Comparison of ENCODE assay signal across 19 cellular contexts in the genomic region with DNA sequence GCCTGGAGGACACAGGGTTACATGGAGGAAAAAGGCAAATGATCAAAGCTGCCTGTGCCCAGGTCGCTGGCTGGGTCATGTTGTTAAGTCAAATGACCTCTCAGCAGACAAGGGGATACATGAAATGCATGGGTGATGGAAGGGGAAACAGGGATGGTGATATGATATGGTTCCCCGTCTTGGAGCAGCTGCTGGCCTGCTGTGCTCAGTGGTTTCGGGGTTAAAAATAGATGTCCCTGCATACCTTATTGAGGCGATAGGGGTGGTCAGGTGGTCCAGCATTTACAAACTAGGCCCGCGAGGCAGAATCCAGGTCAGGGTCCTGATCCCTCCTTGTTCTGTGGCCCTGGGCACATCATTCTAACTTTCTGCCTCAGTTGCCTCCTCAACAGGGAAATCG.
DNase-seq lines count a peak whose midpoint lies in the region; ATAC-seq and TF ChIP-seq lines count a peak whose summit lies in the region.
"Had no signal": no experiment of that assay in that cellular context is flagged by ENCODE, and none has a peak within 500 bp of the region (broad histone marks: within the 10 kb centered on the region; RNA-seq: fewer than 3 reads in every experiment).

No MANE protein-coding gene starts in this region.

- H3K27ac ChIP-seq in right atrium auricular region (no peak overlapping the region), mesenchymal stem cell (ENCODE audit: low read length, poor library complexity, severe bottlenecking) (no peak overlapping the region)

- no peak overlapping the region for H4K91ac ChIP-seq in mesenchymal stem cell (ENCODE audit: low read length)

- no peak overlapping the region for H3K4ac ChIP-seq in mesenchymal stem cell (ENCODE audit: low read depth in 1 of 2, low read length in 2 of 2)

- no peak overlapping the region for H2BK5ac ChIP-seq in mesenchymal stem cell (ENCODE audit: low read depth, low read length, poor library complexity, severe bottlenecking)

- H3K4me3 ChIP-seq in right atrium auricular region: no peak overlapping the region
- no peak overlapping the region for H3K4me3 ChIP-seq in mesenchymal stem cell (ENCODE audit: insufficient read depth in 1 of 2, low read depth in 1 of 2, low read length in 2 of 2)
- H3K4me3 ChIP-seq: K562 had no signal

- DNase-seq in cardiac septum (ENCODE audit: low spot score) (peak; percentile 19), right atrium auricular region (ENCODE audit: low spot score) (no peak), WTC11 (ENCODE audit: low spot score) (no peak), mesenchymal stem cell (no peak), H4 (ENCODE audit: low spot score) (no peak), GF-D8 (lab: John Stamatoyannopoulos, UW) (no peak)
- DNase-seq: Caco-2; CD4-positive, alpha-beta T cell; DMS153; HCEC 1CT; NCI-H187; NCI-H2227 treated with DMSO at 0.1 percent for 48 hours; NCI-H510A treated with DMSO at 0.1 percent for 48 hours; NCI-H774; SIG-M5 had no signal

- H3K23ac ChIP-seq in mesenchymal stem cell (ENCODE audit: low read length in 2 of 2): no peak overlapping the region

- WGBS in mesenchymal stem cell: 97% methylated on average over 6 of the region's 7 CpGs

- CTCF ChIA-PET in WTC11 (lab: Charles Lee): no interaction called here

- intact Hi-C loops in cardiac septum (cut with DNase I): no loop called here

- no peak overlapping the region for H3K4me2 ChIP-seq in mesenchymal stem cell (ENCODE audit: low read length, poor library complexity, severe bottlenecking)

- no peak overlapping the region for H3K9ac ChIP-seq in mesenchymal stem cell (ENCODE audit: low read length)

- H3K36me3 Mint-ChIP-seq in WTC11: no peaks in the 10 kb centered on the region

- H3K27ac Mint-ChIP-seq in WTC11: peak overlapping the region; percentile 22; the same call in 1 of the 2 replicates
- H3K27ac Mint-ChIP-seq: B cell; CD4-positive, alpha-beta T cell had no signal

- no peaks in the 10 kb centered on the region for H3K9me3 ChIP-seq in right atrium auricular region
- no peaks in the 10 kb centered on the region for H3K9me3 ChIP-seq in mesenchymal stem cell (ENCODE audit: control insufficient read depth, low read length)
- H3K9me3 ChIP-seq: Caco-2 had no signal

- H2BK120ac ChIP-seq in mesenchymal stem cell (ENCODE audit: low read depth, low read length): no peak overlapping the region

- H3K4me1 ChIP-seq in right atrium auricular region: no peaks in the 10 kb centered on the region
- H3K4me1 ChIP-seq in mesenchymal stem cell (ENCODE audit: control insufficient read depth, insufficient read depth, low read depth, low read length): peaks cover 20% of the 10 kb centered on the region

- H3K4me1 Mint-ChIP-seq in WTC11: peaks cover 8% of the 10 kb centered on the region

- H3K4me3 Mint-ChIP-seq in WTC11: no peak overlapping the region
- H3K4me3 Mint-ChIP-seq: B cell; CD4-positive, alpha-beta T cell had no signal

- ATAC-seq in WTC11 (no peak), HG02981 (IDR thresholded peaks at IDR 0.05; ENCODE audit: unreplicated experiment) (no peak)
- ATAC-seq in activated CD4-positive, CD25-positive, alpha-beta regulatory T cell treated with anti-CD3 and anti-CD28 coated beads, Interleukin-2, amount 50 U/mL, for 24 hours: no peak

- H3K14ac ChIP-seq in mesenchymal stem cell (ENCODE audit: low read length in 2 of 2): no peak overlapping the region

- peak overlapping the region; percentile 54 for H2BK15ac ChIP-seq in mesenchymal stem cell (ENCODE audit: low read depth, poor library complexity, severe bottlenecking)

- no peak overlapping the region for H2AFZ ChIP-seq in mesenchymal stem cell (ENCODE audit: low read depth, low read length)

- no peaks in the 10 kb centered on the region for H3K79me1 ChIP-seq in mesenchymal stem cell (replicated peaks; ENCODE audit: low read length, poor library complexity, severe bottlenecking)

- H3K27me3 Mint-ChIP-seq in WTC11 (ENCODE audit: low read depth): no peaks in the 10 kb centered on the region

- no peak for TF ChIP-seq CTCF in right atrium auricular region (IDR thresholded peaks at IDR 0.05)
- no peak for TF ChIP-seq CTCF in WTC11 (IDR thresholded peaks at IDR 0.05)

- POLR2A ChIA-PET in WTC11 (lab: Charles Lee): no interaction called here

- no peak overlapping the region for H2BK12ac ChIP-seq in mesenchymal stem cell (ENCODE audit: low read length in 2 of 2)

- no peaks in the 10 kb centered on the region for H3K27me3 ChIP-seq in right atrium auricular region
- no peaks in the 10 kb centered on the region for H3K27me3 ChIP-seq in mesenchymal stem cell (ENCODE audit: control insufficient read depth in 1 of 2, insufficient read depth in 1 of 2, low read length in 2 of 2)

- peak overlapping the region; percentile 68 for H2AK5ac ChIP-seq in mesenchymal stem cell (ENCODE audit: low read length, severe bottlenecking)

- no peaks in the 10 kb centered on the region for H3K9me3 Mint-ChIP-seq in WTC11
- H3K9me3 Mint-ChIP-seq: CD4-positive, alpha-beta T cell had no signal

- peaks cover 11% of the 10 kb centered on the region for H3K36me3 ChIP-seq in right atrium auricular region
- H3K36me3 ChIP-seq in mesenchymal stem cell (ENCODE audit: control insufficient read depth in 1 of 2, insufficient read depth in 2 of 2, low read depth in 1 of 2, low read length in 2 of 2): peaks cover 5 to 12% of the 10 kb centered on the region in 2 experiments

- H4K8ac ChIP-seq in mesenchymal stem cell (ENCODE audit: low read length): no peak overlapping the region

- H3K18ac ChIP-seq in mesenchymal stem cell (ENCODE audit: low read depth in 1 of 2, low read length in 2 of 2): no peak overlapping the region

TF ChIP-seq in WTC11, 78 proteins besides CTCF, POLR2A, EP300 and RAD21:
- TF ChIP-seq, protein P1, sequence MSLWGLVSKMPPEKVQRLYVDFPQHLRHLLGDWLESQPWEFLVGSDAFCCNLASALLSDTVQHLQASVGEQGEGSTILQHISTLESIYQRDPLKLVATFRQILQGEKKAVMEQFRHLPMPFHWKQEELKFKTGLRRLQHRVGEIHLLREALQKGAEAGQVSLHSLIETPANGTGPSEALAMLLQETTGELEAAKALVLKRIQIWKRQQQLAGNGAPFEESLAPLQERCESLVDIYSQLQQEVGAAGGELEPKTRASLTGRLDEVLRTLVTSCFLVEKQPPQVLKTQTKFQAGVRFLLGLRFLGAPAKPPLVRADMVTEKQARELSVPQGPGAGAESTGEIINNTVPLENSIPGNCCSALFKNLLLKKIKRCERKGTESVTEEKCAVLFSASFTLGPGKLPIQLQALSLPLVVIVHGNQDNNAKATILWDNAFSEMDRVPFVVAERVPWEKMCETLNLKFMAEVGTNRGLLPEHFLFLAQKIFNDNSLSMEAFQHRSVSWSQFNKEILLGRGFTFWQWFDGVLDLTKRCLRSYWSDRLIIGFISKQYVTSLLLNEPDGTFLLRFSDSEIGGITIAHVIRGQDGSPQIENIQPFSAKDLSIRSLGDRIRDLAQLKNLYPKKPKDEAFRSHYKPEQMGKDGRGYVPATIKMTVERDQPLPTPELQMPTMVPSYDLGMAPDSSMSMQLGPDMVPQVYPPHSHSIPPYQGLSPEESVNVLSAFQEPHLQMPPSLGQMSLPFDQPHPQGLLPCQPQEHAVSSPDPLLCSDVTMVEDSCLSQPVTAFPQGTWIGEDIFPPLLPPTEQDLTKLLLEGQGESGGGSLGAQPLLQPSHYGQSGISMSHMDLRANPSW (CRISPR knock-in tag; conservative IDR thresholded peaks at IDR 0.05; ENCODE audit: low read depth): no peak
- TF ChIP-seq SP1 (CRISPR knock-in tag; conservative IDR thresholded peaks at IDR 0.05): no peak
- no peak for TF ChIP-seq ZNF317 (CRISPR knock-in tag; IDR thresholded peaks at IDR 0.05; ENCODE audit: borderline replicate concordance, low read depth)
- TF ChIP-seq, protein P2, sequence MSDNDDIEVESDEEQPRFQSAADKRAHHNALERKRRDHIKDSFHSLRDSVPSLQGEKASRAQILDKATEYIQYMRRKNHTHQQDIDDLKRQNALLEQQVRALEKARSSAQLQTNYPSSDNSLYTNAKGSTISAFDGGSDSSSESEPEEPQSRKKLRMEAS (CRISPR knock-in tag; IDR thresholded peaks at IDR 0.05): no peak
- TF ChIP-seq TEAD4 (CRISPR knock-in tag; IDR thresholded peaks at IDR 0.05): no peak
- TF ChIP-seq RORB (CRISPR knock-in tag; IDR thresholded peaks at IDR 0.05): no peak
- no peak for TF ChIP-seq MXD4 (CRISPR knock-in tag; IDR thresholded peaks at IDR 0.05; ENCODE audit: borderline replicate concordance)
- no peak for TF ChIP-seq HMGXB4 (CRISPR knock-in tag; IDR thresholded peaks at IDR 0.05)
- TF ChIP-seq JAZF1 (CRISPR knock-in tag; IDR thresholded peaks at IDR 0.05): no peak
- no peak for TF ChIP-seq NR1H2 (CRISPR knock-in tag; IDR thresholded peaks at IDR 0.05)
- TF ChIP-seq, protein P3, sequence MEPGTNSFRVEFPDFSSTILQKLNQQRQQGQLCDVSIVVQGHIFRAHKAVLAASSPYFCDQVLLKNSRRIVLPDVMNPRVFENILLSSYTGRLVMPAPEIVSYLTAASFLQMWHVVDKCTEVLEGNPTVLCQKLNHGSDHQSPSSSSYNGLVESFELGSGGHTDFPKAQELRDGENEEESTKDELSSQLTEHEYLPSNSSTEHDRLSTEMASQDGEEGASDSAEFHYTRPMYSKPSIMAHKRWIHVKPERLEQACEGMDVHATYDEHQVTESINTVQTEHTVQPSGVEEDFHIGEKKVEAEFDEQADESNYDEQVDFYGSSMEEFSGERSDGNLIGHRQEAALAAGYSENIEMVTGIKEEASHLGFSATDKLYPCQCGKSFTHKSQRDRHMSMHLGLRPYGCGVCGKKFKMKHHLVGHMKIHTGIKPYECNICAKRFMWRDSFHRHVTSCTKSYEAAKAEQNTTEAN (CRISPR knock-in tag; IDR thresholded peaks at IDR 0.05): no peak
